ENCODE assay signal across 25 cellular contexts in the genomic region with DNA sequence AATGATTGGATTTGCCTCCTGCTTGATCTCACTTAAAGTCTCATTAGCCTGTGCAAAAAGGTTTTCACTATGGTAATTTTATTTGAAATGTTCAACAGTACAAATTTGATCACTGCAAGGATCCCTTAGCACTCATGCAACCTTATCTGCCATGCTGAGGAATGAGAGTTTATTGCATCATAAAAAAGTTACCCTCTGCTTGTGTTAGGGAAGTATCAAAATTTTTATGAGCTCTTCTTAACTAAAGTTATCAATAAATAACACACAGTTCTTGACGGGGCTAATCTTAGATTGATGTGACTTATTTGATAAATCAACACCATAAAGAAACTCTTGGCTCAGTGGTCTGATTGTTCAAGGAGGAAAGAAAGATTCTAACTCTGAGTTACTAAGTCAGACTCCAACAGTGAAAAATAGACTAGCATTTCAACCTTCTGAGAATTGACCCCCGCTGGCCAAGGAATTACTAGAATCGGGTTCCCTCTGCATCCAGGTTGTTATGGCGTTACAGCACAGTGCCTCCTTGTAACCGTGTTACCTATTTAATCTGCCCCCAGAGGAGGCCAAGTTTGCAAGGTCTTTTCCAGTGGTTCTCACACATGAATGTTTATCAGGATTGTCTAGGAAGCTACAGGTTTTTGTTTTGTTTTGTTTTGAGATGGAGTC.
"Had no signal": no experiment of that assay in that cellular context is flagged by ENCODE, and none has a peak within 500 bp of the region (broad histone marks: within the 10 kb centered on the region; RNA-seq: fewer than 3 reads in every experiment).

No MANE protein-coding gene starts in this region.

- H3K4me1 Mint-ChIP-seq: activated CD4-positive, alpha-beta T cell treated with anti-CD3 and anti-CD28 coated beads, Interleukin-2, amount 10 ng/mL, durations not matched to agents 7 days and 5 days; activated naive CD8-positive, alpha-beta T cell treated with anti-CD3 and anti-CD28 coated beads, Interleukin-2, amount 50 U/mL, for 24 hours had no signal

- ATAC-seq: activated naive CD4-positive, alpha-beta T cell treated with anti-CD3 and anti-CD28 coated beads, Interleukin-2, amount 50 U/mL, for 72 hours; activated naive CD8-positive, alpha-beta T cell treated with anti-CD3 and anti-CD28 coated beads, Interleukin-2, amount 50 U/mL, for 24 hours; activated T-cell treated with anti-CD3 and anti-CD28 coated beads, Interleukin-2, amount 50 U/mL, for 4 hours had no signal

- H3K4me3 ChIP-seq: cardiac muscle cell had no signal

- H3K9me3 Mint-ChIP-seq: activated CD4-positive, alpha-beta memory T cell treated with anti-CD3 and anti-CD28 coated beads for 36 hours; activated CD4-positive, alpha-beta T cell treated with anti-CD3 and anti-CD28 coated beads, Interleukin-2, amount 10 ng/mL, durations not matched to agents 7 days and 5 days; activated naive CD4-positive, alpha-beta T cell treated with anti-CD3 and anti-CD28 coated beads, Interleukin-2, amount 50 U/mL, for 72 hours; activated naive CD8-positive, alpha-beta T cell treated with anti-CD3 and anti-CD28 coated beads, Interleukin-2, amount 50 U/mL, for 24 hours; T-helper 1 cell treated with Interleukin-12 subunit alpha and Interleukin-12 subunit beta and Interleukin-4 antibody, amounts not matched to agents 30 μg/mL and 1 μg/mL, for 36 hours had no signal

- H3K36me3 Mint-ChIP-seq: activated CD4-positive, alpha-beta memory T cell treated with anti-CD3 and anti-CD28 coated beads for 36 hours; activated naive CD4-positive, alpha-beta T cell treated with anti-CD3 and anti-CD28 coated beads, Interleukin-2, amount 50 U/mL, for 72 hours had no signal

- H3K27me3 ChIP-seq: brain microvascular endothelial cell, cardiac muscle cell had no signal

- H3K36me3 ChIP-seq: brain microvascular endothelial cell, cardiac muscle cell had no signal

- H3K27ac ChIP-seq: brain microvascular endothelial cell, cardiac muscle cell, KMS-11 had no signal

- FAIRE-seq: astrocyte had no signal

- H3K27ac Mint-ChIP-seq: activated CD4-positive, alpha-beta memory T cell treated with anti-CD3 and anti-CD28 coated beads for 36 hours; activated CD4-positive, alpha-beta T cell treated with anti-CD3 and anti-CD28 coated beads, Interleukin-2, amount 10 ng/mL, durations not matched to agents 7 days and 5 days; activated naive CD4-positive, alpha-beta T cell treated with anti-CD3 and anti-CD28 coated beads, Interleukin-2, amount 50 U/mL, for 72 hours; activated naive CD8-positive, alpha-beta T cell treated with anti-CD3 and anti-CD28 coated beads, Interleukin-2, amount 50 U/mL, for 24 hours; T-helper 1 cell treated with Interleukin-12 subunit alpha and Interleukin-12 subunit beta and Interleukin-4 antibody, amounts not matched to agents 30 μg/mL and 1 μg/mL, for 36 hours had no signal

- DNase-seq: activated CD4-positive, alpha-beta memory T cell treated with anti-CD3 and anti-CD28 coated beads for 36 hours; activated CD4-positive, alpha-beta T cell treated with anti-CD3 and anti-CD28 coated beads, Interleukin-2, amount 10 ng/mL, durations not matched to agents 7 days and 5 days; activated CD4-positive, CD25-positive, alpha-beta regulatory T cell; activated CD8-positive, alpha-beta memory T cell treated with anti-CD3 and anti-CD28 coated beads for 24 hours; activated effector memory CD4-positive, alpha-beta T cell treated with anti-CD3 and anti-CD28 coated beads, Interleukin-2, amount 50 U/mL, for 16 hours; activated naive CD4-positive, alpha-beta T cell treated with Interleukin-2 at 50 U/mL for 16 hours; activated naive CD8-positive, alpha-beta T cell treated with anti-CD3 and anti-CD28 coated beads, Interleukin-2, amount 50 U/mL, for 24 hours; activated T-cell treated with anti-CD3 and anti-CD28 coated beads, Interleukin-2, amount 50 U/mL, for 4 hours; amygdala; brain microvascular endothelial cell; MM.1S; NCI-H1105 treated with DMSO at 0.1 percent for 48 hours; NCI-H146; NCI-H187 treated with DMSO at 0.1 percent for 48 hours; NCI-H2081 treated with DMSO at 0.1 percent for 48 hours; NCI-H2171 treated with DMSO at 0.1 percent for 48 hours; NCI-H226; NCI-H526; NCI-H774; SHP77 treated with DMSO at 0.1 percent for 48 hours had no signal

- H3K9ac ChIP-seq: KMS-11 had no signal

- H3K4me3 Mint-ChIP-seq: activated CD4-positive, alpha-beta memory T cell treated with anti-CD3 and anti-CD28 coated beads for 36 hours; activated CD4-positive, alpha-beta T cell treated with anti-CD3 and anti-CD28 coated beads, Interleukin-2, amount 10 ng/mL, durations not matched to agents 7 days and 5 days; activated naive CD8-positive, alpha-beta T cell treated with anti-CD3 and anti-CD28 coated beads, Interleukin-2, amount 50 U/mL, for 24 hours; activated T-cell treated with anti-CD3 and anti-CD28 coated beads, Interleukin-2, amount 50 U/mL, for 4 hours; T-helper 1 cell treated with Interleukin-12 subunit alpha and Interleukin-12 subunit beta and Interleukin-4 antibody, amounts not matched to agents 30 μg/mL and 1 μg/mL, for 36 hours had no signal

- H3K4me2 ChIP-seq: KMS-11 had no signal
